Comparison of ENCODE assay signal across 9 cellular contexts in the genomic region with DNA sequence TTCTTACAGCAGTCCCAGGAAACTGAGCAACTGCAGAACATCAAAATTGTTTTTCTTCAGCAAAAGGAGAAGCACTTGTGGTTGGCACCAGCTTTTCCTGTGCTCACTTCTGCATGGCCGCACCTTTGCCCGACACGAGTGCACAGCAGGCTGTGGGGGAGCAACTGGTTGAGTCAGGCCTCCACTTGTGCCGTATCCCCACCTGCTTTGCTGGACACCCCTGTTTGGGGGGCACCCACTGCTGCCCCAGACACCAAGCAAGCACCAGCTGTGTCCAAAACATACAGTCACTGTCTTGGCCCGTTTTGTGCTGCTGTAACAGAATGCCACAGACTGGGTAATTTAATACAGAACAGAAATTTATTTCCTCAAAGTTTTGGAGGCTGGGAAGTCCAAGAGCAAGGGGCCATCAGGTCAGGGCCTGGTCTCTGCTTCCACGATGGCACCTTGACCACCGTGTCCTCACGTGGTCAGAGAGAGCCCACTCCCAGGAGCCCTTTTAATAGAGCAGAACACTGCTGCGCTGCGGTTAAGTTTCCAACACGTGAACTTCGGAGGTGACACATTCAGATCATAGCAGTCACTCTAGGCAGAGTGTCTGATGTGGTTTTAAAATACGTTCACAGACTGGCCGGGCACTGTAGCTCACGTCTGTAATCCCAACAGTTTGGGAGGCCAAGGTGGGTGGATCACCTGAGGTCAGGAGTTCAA. TPM values are rescaled to one million over a fixed set of nuclear protein-coding genes. Genes with fewer than 3 reads are reported as not detected.
DNase-seq lines count a peak whose midpoint lies in the region; ATAC-seq lines count a peak whose summit lies in the region.
"Had no signal": no experiment of that assay in that cellular context is flagged by ENCODE, and none has a peak within 500 bp of the region (broad histone marks: within the 10 kb centered on the region; RNA-seq: fewer than 3 reads in every experiment).

No MANE protein-coding gene starts in this region.

- H3K4me3 ChIP-seq in HAP-1, result no peak overlapping the region

- peak overlapping the region; percentile 72 for H3K4me3 Mint-ChIP-seq in activated naive CD8-positive, alpha-beta T cell treated with anti-CD3 and anti-CD28 coated beads, Interleukin-2, amount 10 ng/mL, durations not matched to agents 7 days and 5 days
- H3K4me3 Mint-ChIP-seq: WTC11 had no signal

- in situ Hi-C loops in HAP-1 (cut with MboI; ENCODE audit: low sequenced_read_pairs), result no loop called here

- H3K9me3 Mint-ChIP-seq in activated naive CD8-positive, alpha-beta T cell treated with anti-CD3 and anti-CD28 coated beads, Interleukin-2, amount 10 ng/mL, durations not matched to agents 7 days and 5 days, result no peaks in the 10 kb centered on the region
- H3K9me3 Mint-ChIP-seq: WTC11 had no signal

- H3K36me3 ChIP-seq in HAP-1 (replicated peaks), result no peaks in the 10 kb centered on the region

- H3K27me3 ChIP-seq in HAP-1 (ENCODE audit: low read depth), result no peaks in the 10 kb centered on the region

- peaks cover 43% of the 10 kb centered on the region for H3K4me1 Mint-ChIP-seq in activated naive CD8-positive, alpha-beta T cell treated with anti-CD3 and anti-CD28 coated beads, Interleukin-2, amount 10 ng/mL, durations not matched to agents 7 days and 5 days

- H3K4me1 ChIP-seq in HAP-1, result no peaks in the 10 kb centered on the region

- POLR2A ChIA-PET in activated naive CD8-positive, alpha-beta T cell treated with anti-CD3 and anti-CD28 coated beads, Interleukin-2, amount 10 ng/mL, durations not matched to agents 7 days and 5 days (lab: Charles Lee), result interaction anchor here (0.7 to 2.0 kb wide), 6 partner anchors 9 to 620 kb away, joined by 3 to 36 read pairs (median 4); partner anchors contain the start of genes GMEB2, PCMTD2, PPDPF and RTEL1

- H3K36me3 Mint-ChIP-seq in activated naive CD8-positive, alpha-beta T cell treated with anti-CD3 and anti-CD28 coated beads, Interleukin-2, amount 10 ng/mL, durations not matched to agents 7 days and 5 days, result peaks cover 2% of the 10 kb centered on the region
- H3K36me3 Mint-ChIP-seq: WTC11 had no signal

- no peaks in the 10 kb centered on the region for H3K27me3 Mint-ChIP-seq in activated naive CD8-positive, alpha-beta T cell treated with anti-CD3 and anti-CD28 coated beads, Interleukin-2, amount 10 ng/mL, durations not matched to agents 7 days and 5 days

- H3K9me3 ChIP-seq in HAP-1, result no peaks in the 10 kb centered on the region

- ATAC-seq in GM21723 (IDR thresholded peaks at IDR 0.05; ENCODE audit: unreplicated experiment), result peak; percentile 51
- peak; percentile 64 for ATAC-seq in activated naive CD8-positive, alpha-beta T cell treated with anti-CD3 and anti-CD28 coated beads, Interleukin-2, amount 10 ng/mL, durations not matched to agents 7 days and 5 days (ENCODE audit: low read depth)
- ATAC-seq in HG02981 (IDR thresholded peaks at IDR 0.05; ENCODE audit: unreplicated experiment), result no peak
- ATAC-seq: WTC11 had no signal

- peak; percentile 25 to 95 (median 69) for DNase-seq in T-helper 2 cell
- DNase-seq in activated naive CD8-positive, alpha-beta T cell treated with anti-CD3 and anti-CD28 coated beads, Interleukin-2, amount 10 ng/mL, durations not matched to agents 7 days and 5 days, result peak; percentile 68
- peak; percentile 51 for DNase-seq in stimulated activated CD8-positive, alpha-beta memory T cell treated with anti-CD3 and anti-CD28 coated beads, Interleukin-15, amount 100 ng/mL, for 1 hour (ENCODE audit: low read depth)
- DNase-seq in NCI-H345 treated with DMSO at 0.1 percent for 48 hours (lab: John Stamatoyannopoulos, UW; ENCODE audit: unreplicated experiment), result no peak
- no peak for DNase-seq in SHP77 treated with DMSO at 0.1 percent for 48 hours (lab: John Stamatoyannopoulos, UW)
- DNase-seq in HAP-1 (ENCODE audit: low spot score in 2 of 2), result no peak

- H3K27ac Mint-ChIP-seq in activated naive CD8-positive, alpha-beta T cell treated with anti-CD3 and anti-CD28 coated beads, Interleukin-2, amount 10 ng/mL, durations not matched to agents 7 days and 5 days, result peak overlapping the region; percentile 89
- H3K27ac Mint-ChIP-seq: WTC11 had no signal

RNA-seq across cellular contexts. Expression of gene GMEB2, which starts 8.7 kb away (rescaled TPM):
- total RNA-seq in activated naive CD8-positive, alpha-beta T cell treated with anti-CD3 and anti-CD28 coated beads, Interleukin-2, amount 10 ng/mL, durations not matched to agents 7 days and 5 days, result 10 to 100 TPM; 20.5 to 21.6 TPM

RNA-seq across cellular contexts. Expression of gene STMN3, which starts 17.6 kb away (rescaled TPM):
- 10 to 100 TPM; 42.1 to 45.6 TPM for total RNA-seq in activated naive CD8-positive, alpha-beta T cell treated with anti-CD3 and anti-CD28 coated beads, Interleukin-2, amount 10 ng/mL, durations not matched to agents 7 days and 5 days

RNA-seq across cellular contexts. Expression of gene RTEL1, which starts 22.5 kb away (rescaled TPM):
- total RNA-seq in activated naive CD8-positive, alpha-beta T cell treated with anti-CD3 and anti-CD28 coated beads, Interleukin-2, amount 10 ng/mL, durations not matched to agents 7 days and 5 days, result 10 to 100 TPM; 41.3 to 41.5 TPM

Comparison
In these comparisons a context has a peak if more than half of its experiments do, and no peak if none do; other contexts are left out.
1. DNase-seq: peak in T-helper 2 cell (5 of 5), activated naive CD8-positive, alpha-beta T cell treated with anti-CD3 and anti-CD28 coated beads, Interleukin-2, amount 10 ng/mL, durations not matched to agents 7 days and 5 days (single experiment) and stimulated activated CD8-positive, alpha-beta memory T cell treated with anti-CD3 and anti-CD28 coated beads, Interleukin-15, amount 100 ng/mL, for 1 hour (single experiment); none in NCI-H345 treated with DMSO at 0.1 percent for 48 hours (single experiment), SHP77 treated with DMSO at 0.1 percent for 48 hours (single experiment) and HAP-1 (0 of 2).